1 cellular context compared by ENCODE assay signal in the genomic region with DNA sequence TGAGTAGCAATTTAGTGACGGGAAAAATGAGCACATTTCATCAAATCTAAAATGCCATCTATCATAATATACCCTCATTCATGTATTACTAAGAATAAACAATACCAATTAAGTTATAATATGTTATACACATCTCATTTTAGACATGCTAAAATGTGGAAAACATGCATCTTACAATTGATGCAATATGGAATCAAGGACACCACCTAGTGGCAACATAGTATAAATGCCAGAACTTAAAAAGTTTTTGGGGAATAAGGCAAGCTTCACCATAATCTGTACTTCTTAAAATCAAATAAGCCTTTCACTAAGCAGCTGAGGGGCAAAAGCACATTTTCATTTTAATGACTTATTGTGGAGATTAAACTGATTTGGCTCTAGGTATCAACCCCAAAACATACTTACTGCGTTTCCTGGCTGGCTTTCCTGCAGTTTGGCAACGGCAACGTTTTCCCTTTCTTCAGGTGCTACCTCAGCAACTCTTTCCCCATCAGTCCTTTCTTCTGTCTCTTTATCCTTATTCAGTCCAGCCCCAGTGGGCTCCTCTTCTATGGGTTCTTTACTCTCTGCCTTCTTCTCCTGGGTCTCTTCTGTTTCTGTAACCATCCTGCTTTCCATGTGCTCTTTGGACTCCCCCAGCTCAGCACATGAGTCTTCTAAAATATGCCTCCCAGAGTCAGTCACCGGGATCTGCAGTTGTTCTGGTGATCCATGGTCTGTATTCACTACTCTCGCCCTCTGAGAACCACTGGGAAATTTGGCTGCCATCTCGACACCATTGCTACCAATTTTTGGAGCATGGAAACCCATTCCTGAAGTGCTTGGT.
TF ChIP-seq lines count a peak whose summit lies in the region.

No MANE protein-coding gene starts in this region.

TF ChIP-seq in K562, 482 proteins besides CTCF, POLR2A, EP300 and RAD21 (continued from another document):
- TF ChIP-seq, protein P1, sequence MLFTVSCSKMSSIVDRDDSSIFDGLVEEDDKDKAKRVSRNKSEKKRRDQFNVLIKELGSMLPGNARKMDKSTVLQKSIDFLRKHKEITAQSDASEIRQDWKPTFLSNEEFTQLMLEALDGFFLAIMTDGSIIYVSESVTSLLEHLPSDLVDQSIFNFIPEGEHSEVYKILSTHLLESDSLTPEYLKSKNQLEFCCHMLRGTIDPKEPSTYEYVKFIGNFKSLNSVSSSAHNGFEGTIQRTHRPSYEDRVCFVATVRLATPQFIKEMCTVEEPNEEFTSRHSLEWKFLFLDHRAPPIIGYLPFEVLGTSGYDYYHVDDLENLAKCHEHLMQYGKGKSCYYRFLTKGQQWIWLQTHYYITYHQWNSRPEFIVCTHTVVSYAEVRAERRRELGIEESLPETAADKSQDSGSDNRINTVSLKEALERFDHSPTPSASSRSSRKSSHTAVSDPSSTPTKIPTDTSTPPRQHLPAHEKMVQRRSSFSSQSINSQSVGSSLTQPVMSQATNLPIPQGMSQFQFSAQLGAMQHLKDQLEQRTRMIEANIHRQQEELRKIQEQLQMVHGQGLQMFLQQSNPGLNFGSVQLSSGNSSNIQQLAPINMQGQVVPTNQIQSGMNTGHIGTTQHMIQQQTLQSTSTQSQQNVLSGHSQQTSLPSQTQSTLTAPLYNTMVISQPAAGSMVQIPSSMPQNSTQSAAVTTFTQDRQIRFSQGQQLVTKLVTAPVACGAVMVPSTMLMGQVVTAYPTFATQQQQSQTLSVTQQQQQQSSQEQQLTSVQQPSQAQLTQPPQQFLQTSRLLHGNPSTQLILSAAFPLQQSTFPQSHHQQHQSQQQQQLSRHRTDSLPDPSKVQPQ (CRISPR knock-in tag; IDR thresholded peaks at IDR 0.05; ENCODE audit: borderline replicate concordance): no peak
- TF ChIP-seq, protein P2, sequence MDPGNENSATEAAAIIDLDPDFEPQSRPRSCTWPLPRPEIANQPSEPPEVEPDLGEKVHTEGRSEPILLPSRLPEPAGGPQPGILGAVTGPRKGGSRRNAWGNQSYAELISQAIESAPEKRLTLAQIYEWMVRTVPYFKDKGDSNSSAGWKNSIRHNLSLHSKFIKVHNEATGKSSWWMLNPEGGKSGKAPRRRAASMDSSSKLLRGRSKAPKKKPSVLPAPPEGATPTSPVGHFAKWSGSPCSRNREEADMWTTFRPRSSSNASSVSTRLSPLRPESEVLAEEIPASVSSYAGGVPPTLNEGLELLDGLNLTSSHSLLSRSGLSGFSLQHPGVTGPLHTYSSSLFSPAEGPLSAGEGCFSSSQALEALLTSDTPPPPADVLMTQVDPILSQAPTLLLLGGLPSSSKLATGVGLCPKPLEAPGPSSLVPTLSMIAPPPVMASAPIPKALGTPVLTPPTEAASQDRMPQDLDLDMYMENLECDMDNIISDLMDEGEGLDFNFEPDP (CRISPR knock-in tag; IDR thresholded peaks at IDR 0.05): no peak
- TF ChIP-seq ZNF436 (CRISPR knock-in tag; IDR thresholded peaks at IDR 0.05) (no peak), GATAD2B (IDR thresholded peaks at IDR 0.05; ENCODE audit: borderline replicate concordance) (0 out of 2 replicates have a peak, but pooled peaks have one; percentile 48), HOXB6 (CRISPR knock-in tag; IDR thresholded peaks at IDR 0.05; ENCODE audit: borderline replicate concordance) (no peak), ZNF23 (CRISPR knock-in tag; IDR thresholded peaks at IDR 0.05) (no peak), ERF (CRISPR knock-in tag; IDR thresholded peaks at IDR 0.05) (no peak), FOS (IDR thresholded peaks at IDR 0.05; ENCODE audit: extremely low read depth, insufficient read length) (no peak), NR4A1 (CRISPR knock-in tag; IDR thresholded peaks at IDR 0.05) (no peak), NR4A1 (tag; IDR thresholded peaks at IDR 0.05) (no peak), POLR2H (tag; IDR thresholded peaks at IDR 0.05; ENCODE audit: low read depth) (0 out of 2 replicates have a peak, but pooled peaks have one; percentile 21), ZNF695 (CRISPR knock-in tag; IDR thresholded peaks at IDR 0.05) (no peak), ZNF174 (CRISPR knock-in tag; IDR thresholded peaks at IDR 0.05) (no peak), ETV6 (IDR thresholded peaks at IDR 0.05; ENCODE audit: borderline replicate concordance in 1 of 2, low read depth in 2 of 2, low read length in 1 of 2) (no peak), ETV6 (CRISPR knock-in tag; IDR thresholded peaks at IDR 0.05; ENCODE audit: borderline replicate concordance) (no peak), HSF4 (CRISPR knock-in tag; IDR thresholded peaks at IDR 0.05; ENCODE audit: borderline replicate concordance) (no peak), TARDBP (IDR thresholded peaks at IDR 0.05) (no peak), U2AF2 (optimal IDR thresholded peaks at IDR 0.05; ENCODE audit: low read depth, low read length) (no peak), ZNF253 (CRISPR knock-in tag; conservative IDR thresholded peaks at IDR 0.05) (no peak), CBFA2T2 (conservative IDR thresholded peaks at IDR 0.05) (no peak), JUND (IDR thresholded peaks at IDR 0.05; ENCODE audit: borderline replicate concordance, low read depth, low read length) (no peak), JUND (tag; IDR thresholded peaks at IDR 0.05; ENCODE audit: borderline replicate concordance, low read depth, low read length) (no peak), ATF7 (IDR thresholded peaks at IDR 0.05) (0 out of 2 replicates have a peak, but pooled peaks have one; percentile 16), CXXC5 (CRISPR knock-in tag; IDR thresholded peaks at IDR 0.05) (no peak), ZNF431 (CRISPR knock-in tag; IDR thresholded peaks at IDR 0.05) (no peak), ZSCAN32 (CRISPR knock-in tag; IDR thresholded peaks at IDR 0.05) (no peak), MAFG (tag; conservative IDR thresholded peaks at IDR 0.05) (0 out of 2 replicates have a peak, but pooled peaks have one; percentile 34), LARP7 (IDR thresholded peaks at IDR 0.05) (no peak)
- TF ChIP-seq, protein P3, sequence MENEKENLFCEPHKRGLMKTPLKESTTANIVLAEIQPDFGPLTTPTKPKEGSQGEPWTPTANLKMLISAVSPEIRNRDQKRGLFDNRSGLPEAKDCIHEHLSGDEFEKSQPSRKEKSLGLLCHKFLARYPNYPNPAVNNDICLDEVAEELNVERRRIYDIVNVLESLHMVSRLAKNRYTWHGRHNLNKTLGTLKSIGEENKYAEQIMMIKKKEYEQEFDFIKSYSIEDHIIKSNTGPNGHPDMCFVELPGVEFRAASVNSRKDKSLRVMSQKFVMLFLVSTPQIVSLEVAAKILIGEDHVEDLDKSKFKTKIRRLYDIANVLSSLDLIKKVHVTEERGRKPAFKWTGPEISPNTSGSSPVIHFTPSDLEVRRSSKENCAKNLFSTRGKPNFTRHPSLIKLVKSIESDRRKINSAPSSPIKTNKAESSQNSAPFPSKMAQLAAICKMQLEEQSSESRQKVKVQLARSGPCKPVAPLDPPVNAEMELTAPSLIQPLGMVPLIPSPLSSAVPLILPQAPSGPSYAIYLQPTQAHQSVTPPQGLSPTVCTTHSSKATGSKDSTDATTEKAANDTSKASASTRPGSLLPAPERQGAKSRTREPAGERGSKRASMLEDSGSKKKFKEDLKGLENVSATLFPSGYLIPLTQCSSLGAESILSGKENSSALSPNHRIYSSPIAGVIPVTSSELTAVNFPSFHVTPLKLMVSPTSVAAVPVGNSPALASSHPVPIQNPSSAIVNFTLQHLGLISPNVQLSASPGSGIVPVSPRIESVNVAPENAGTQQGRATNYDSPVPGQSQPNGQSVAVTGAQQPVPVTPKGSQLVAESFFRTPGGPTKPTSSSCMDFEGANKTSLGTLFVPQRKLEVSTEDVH (IDR thresholded peaks at IDR 0.05; ENCODE audit: low read depth, partially characterized antibody): peak; percentile 20
- TF ChIP-seq, protein P4, sequence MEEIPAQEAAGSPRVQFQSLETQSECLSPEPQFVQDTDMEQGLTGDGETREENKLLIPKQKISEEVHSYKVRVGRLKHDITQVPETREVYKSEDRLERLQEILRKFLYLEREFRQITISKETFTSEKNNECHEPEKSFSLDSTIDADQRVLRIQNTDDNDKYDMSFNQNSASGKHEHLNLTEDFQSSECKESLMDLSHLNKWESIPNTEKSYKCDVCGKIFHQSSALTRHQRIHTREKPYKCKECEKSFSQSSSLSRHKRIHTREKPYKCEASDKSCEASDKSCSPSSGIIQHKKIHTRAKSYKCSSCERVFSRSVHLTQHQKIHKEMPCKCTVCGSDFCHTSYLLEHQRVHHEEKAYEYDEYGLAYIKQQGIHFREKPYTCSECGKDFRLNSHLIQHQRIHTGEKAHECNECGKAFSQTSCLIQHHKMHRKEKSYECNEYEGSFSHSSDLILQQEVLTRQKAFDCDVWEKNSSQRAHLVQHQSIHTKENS (CRISPR knock-in tag; IDR thresholded peaks at IDR 0.05): no peak
- TF ChIP-seq, protein P5, sequence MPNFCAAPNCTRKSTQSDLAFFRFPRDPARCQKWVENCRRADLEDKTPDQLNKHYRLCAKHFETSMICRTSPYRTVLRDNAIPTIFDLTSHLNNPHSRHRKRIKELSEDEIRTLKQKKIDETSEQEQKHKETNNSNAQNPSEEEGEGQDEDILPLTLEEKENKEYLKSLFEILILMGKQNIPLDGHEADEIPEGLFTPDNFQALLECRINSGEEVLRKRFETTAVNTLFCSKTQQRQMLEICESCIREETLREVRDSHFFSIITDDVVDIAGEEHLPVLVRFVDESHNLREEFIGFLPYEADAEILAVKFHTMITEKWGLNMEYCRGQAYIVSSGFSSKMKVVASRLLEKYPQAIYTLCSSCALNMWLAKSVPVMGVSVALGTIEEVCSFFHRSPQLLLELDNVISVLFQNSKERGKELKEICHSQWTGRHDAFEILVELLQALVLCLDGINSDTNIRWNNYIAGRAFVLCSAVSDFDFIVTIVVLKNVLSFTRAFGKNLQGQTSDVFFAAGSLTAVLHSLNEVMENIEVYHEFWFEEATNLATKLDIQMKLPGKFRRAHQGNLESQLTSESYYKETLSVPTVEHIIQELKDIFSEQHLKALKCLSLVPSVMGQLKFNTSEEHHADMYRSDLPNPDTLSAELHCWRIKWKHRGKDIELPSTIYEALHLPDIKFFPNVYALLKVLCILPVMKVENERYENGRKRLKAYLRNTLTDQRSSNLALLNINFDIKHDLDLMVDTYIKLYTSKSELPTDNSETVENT (CRISPR knock-in tag; IDR thresholded peaks at IDR 0.05): no peak
- TF ChIP-seq, protein P6, sequence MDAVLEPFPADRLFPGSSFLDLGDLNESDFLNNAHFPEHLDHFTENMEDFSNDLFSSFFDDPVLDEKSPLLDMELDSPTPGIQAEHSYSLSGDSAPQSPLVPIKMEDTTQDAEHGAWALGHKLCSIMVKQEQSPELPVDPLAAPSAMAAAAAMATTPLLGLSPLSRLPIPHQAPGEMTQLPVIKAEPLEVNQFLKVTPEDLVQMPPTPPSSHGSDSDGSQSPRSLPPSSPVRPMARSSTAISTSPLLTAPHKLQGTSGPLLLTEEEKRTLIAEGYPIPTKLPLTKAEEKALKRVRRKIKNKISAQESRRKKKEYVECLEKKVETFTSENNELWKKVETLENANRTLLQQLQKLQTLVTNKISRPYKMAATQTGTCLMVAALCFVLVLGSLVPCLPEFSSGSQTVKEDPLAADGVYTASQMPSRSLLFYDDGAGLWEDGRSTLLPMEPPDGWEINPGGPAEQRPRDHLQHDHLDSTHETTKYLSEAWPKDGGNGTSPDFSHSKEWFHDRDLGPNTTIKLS (IDR thresholded peaks at IDR 0.05; ENCODE audit: borderline replicate concordance, low read depth): no peak
TF ChIP-seq in K562: peak in this region for 19.
